1 cellular context compared by ENCODE assay signal in genomic region chr12:93167841-93168492, GRCh38.
TF ChIP-seq lines count a peak whose summit lies in the region.

No MANE protein-coding gene starts in this region.

TF ChIP-seq in GM23338, 12 proteins besides CTCF, POLR2A, EP300 and RAD21 (continued from another document):
- TF ChIP-seq REST (IDR thresholded peaks at IDR 0.05; ENCODE audit: unreplicated experiment) (no peak), EZH2phosphoT487 (IDR thresholded peaks at IDR 0.05; ENCODE audit: unreplicated experiment) (no peak), STAT1 (IDR thresholded peaks at IDR 0.05; ENCODE audit: unreplicated experiment) (no peak)
